12 cellular contexts compared by ENCODE assay signal in genomic region chr4:17812801-17813200, GRCh38. TPM values are rescaled to one million over a fixed set of nuclear protein-coding genes. Genes with fewer than 3 reads are reported as not detected.
A peak's percentile ranks its signal among the peaks of the same experiment; 100 is the strongest.
DNase-seq lines count a peak whose midpoint lies in the region; ATAC-seq and TF ChIP-seq lines count a peak whose summit lies in the region.
"Had no signal": no experiment of that assay in that cellular context is flagged by ENCODE, and none has a peak within 500 bp of the region (broad histone marks: within the 10 kb centered on the region; RNA-seq: fewer than 3 reads in every experiment).

No MANE protein-coding gene starts in this region.

- peaks cover 28 to 59% (median 34%) of the 10 kb centered on the region in 4 donors for H3K4me1 Mint-ChIP-seq in CD4-positive, CD25-positive, alpha-beta regulatory T cell
- H3K4me1 Mint-ChIP-seq in HFFc6 (ENCODE audit: low read depth): peaks cover 61% of the 10 kb centered on the region
- peaks cover 40% of the 10 kb centered on the region for H3K4me1 Mint-ChIP-seq in activated CD8-positive, alpha-beta T cell treated with anti-CD3 and anti-CD28 coated beads, Interleukin-2, amount 10 ng/mL, durations not matched to agents 7 days and 5 days (ENCODE audit: low read depth)

- CTCF ChIA-PET in activated CD8-positive, alpha-beta T cell treated with anti-CD3 and anti-CD28 coated beads, Interleukin-2, amount 10 ng/mL, durations not matched to agents 7 days and 5 days (lab: Charles Lee): no interaction called here

- POLR2A ChIA-PET in activated CD8-positive, alpha-beta T cell treated with anti-CD3 and anti-CD28 coated beads, Interleukin-2, amount 10 ng/mL, durations not matched to agents 7 days and 5 days (lab: Charles Lee): interaction anchor here (1.2 kb wide), 1 partner anchor 234 kb away, joined by 3 read pairs; no protein-coding TSS in a partner anchor

- no peak overlapping the region for H2BK120ac ChIP-seq in neuronal stem cell (ENCODE audit: low read depth, low read length)

- peaks cover 49% of the 10 kb centered on the region for H3K4me1 ChIP-seq in CD4-positive, CD25-positive, alpha-beta regulatory T cell (ENCODE audit: control insufficient read depth, insufficient read depth, low read length, poor library complexity, severe bottlenecking)
- H3K4me1 ChIP-seq in iPS-20b (ENCODE audit: insufficient read depth, low read length) (peaks cover 5% of the 10 kb centered on the region; the same call in 1 of the 2 replicates), ascending aorta (peaks cover 9 to 19% of the 10 kb centered on the region in 2 donors), neuronal stem cell (ENCODE audit: control insufficient read depth in 2 of 2, insufficient read depth in 1 of 2, low read depth in 1 of 2, low read length in 2 of 2) (peaks cover 0 to 9% of the 10 kb centered on the region in 2 donors)

- intact Hi-C loops in ascending aorta (cut with DNase I): loop anchor here (5.0 kb wide), 1 partner anchor 1580 kb away; no protein-coding TSS in a partner anchor

- no peak overlapping the region for H2BK5ac ChIP-seq in neuronal stem cell (ENCODE audit: low read length)

- no peak overlapping the region for H3K14ac ChIP-seq in neuronal stem cell (ENCODE audit: low read length)

- no peaks in the 10 kb centered on the region for H3K79me1 ChIP-seq in neuronal stem cell (ENCODE audit: low read depth, low read length)

- TF ChIP-seq CTCF in HFFc6 (IDR thresholded peaks at IDR 0.05) (no peak), ascending aorta (IDR thresholded peaks at IDR 0.05) (no peak)

- H3K4me3 ChIP-seq in CD4-positive, CD25-positive, alpha-beta regulatory T cell (ENCODE audit: low read depth, low read length): peak overlapping the region; percentile 84
- peak overlapping the region; percentile 99 for H3K4me3 ChIP-seq in iPS-20b (ENCODE audit: low read length)
- H3K4me3 ChIP-seq in ascending aorta: no peak overlapping the region
- H3K4me3 ChIP-seq in neuronal stem cell (ENCODE audit: low read length in 2 of 2): peak overlapping the region in 1 of 2 donors; percentile 91

- no peak overlapping the region for H4K91ac ChIP-seq in neuronal stem cell (ENCODE audit: low read depth, low read length, poor library complexity)

- H3K9me3 Mint-ChIP-seq in CD4-positive, CD25-positive, alpha-beta regulatory T cell: no peaks in the 10 kb centered on the region
- no peaks in the 10 kb centered on the region for H3K9me3 Mint-ChIP-seq in HFFc6
- no peaks in the 10 kb centered on the region for H3K9me3 Mint-ChIP-seq in activated CD8-positive, alpha-beta T cell treated with anti-CD3 and anti-CD28 coated beads, Interleukin-2, amount 10 ng/mL, durations not matched to agents 7 days and 5 days (ENCODE audit: insufficient read depth)

- peak overlapping the region; percentile 99; the same call in 1 of the 2 replicates for H3K9ac ChIP-seq in iPS-20b (ENCODE audit: low read depth, low read length)
- H3K9ac ChIP-seq in neuronal stem cell (ENCODE audit: low read depth, low read length, poor library complexity): no peak overlapping the region

- H3K27me3 ChIP-seq in CD4-positive, CD25-positive, alpha-beta regulatory T cell (ENCODE audit: control insufficient read depth, insufficient read depth, low read length): no peaks in the 10 kb centered on the region
- no peaks in the 10 kb centered on the region for H3K27me3 ChIP-seq in iPS-20b (ENCODE audit: insufficient read depth, low read length)
- H3K27me3 ChIP-seq in ascending aorta: no peaks in the 10 kb centered on the region
- no peaks in the 10 kb centered on the region for H3K27me3 ChIP-seq in neuronal stem cell (ENCODE audit: control insufficient read depth in 3 of 3, insufficient read depth in 3 of 3, low read depth in 1 of 3, low read length in 3 of 3)

- H4K8ac ChIP-seq in neuronal stem cell (ENCODE audit: low read depth, low read length): no peak overlapping the region

- no peak overlapping the region for H3K4me2 ChIP-seq in neuronal stem cell (ENCODE audit: insufficient read depth, low read length, poor library complexity, severe bottlenecking)

- no peak for ATAC-seq in CD4-positive, CD25-positive, alpha-beta regulatory T cell (ENCODE audit: low read depth in 2 of 2)
- no peak for ATAC-seq in activated CD8-positive, alpha-beta T cell treated with anti-CD3 and anti-CD28 coated beads, Interleukin-2, amount 10 ng/mL, durations not matched to agents 7 days and 5 days
- no peak for ATAC-seq in HG03378 (IDR thresholded peaks at IDR 0.05; ENCODE audit: unreplicated experiment)
- ATAC-seq: left cardiac atrium, right cardiac atrium had no signal

- H2BK15ac ChIP-seq in neuronal stem cell (ENCODE audit: low read length): no peak overlapping the region

- no peaks in the 10 kb centered on the region for H3K36me3 ChIP-seq in CD4-positive, CD25-positive, alpha-beta regulatory T cell (ENCODE audit: control insufficient read depth, insufficient read depth, low read length)
- peaks cover 45% of the 10 kb centered on the region for H3K36me3 ChIP-seq in iPS-20b (ENCODE audit: insufficient read depth, low read depth, low read length)
- no peaks in the 10 kb centered on the region for H3K36me3 ChIP-seq in ascending aorta
- peaks cover 6 to 73% of the 10 kb centered on the region in 2 donors for H3K36me3 ChIP-seq in neuronal stem cell (replicated peaks in 1 of 2; ENCODE audit: control insufficient read depth in 2 of 2, insufficient read depth in 2 of 2, low read length in 2 of 2)

- H2AK5ac ChIP-seq in neuronal stem cell (ENCODE audit: low read depth, low read length): no peak overlapping the region

- no peak overlapping the region for H3K23ac ChIP-seq in neuronal stem cell (ENCODE audit: low read depth, low read length, poor library complexity)

- no peak for DNase-seq in CD4-positive, CD25-positive, alpha-beta regulatory T cell
- DNase-seq in HFFc6: no peak
- DNase-seq in activated CD8-positive, alpha-beta T cell treated with anti-CD3 and anti-CD28 coated beads, Interleukin-2, amount 10 ng/mL, durations not matched to agents 7 days and 5 days: no peak
- DNase-seq in ascending aorta (ENCODE audit: low spot score in 2 of 2): no peak
- DNase-seq in neuronal stem cell (ENCODE audit: low spot score): no peak
- DNase-seq in activated gamma-delta T cell treated with Interleukin-2 at 50 U/mL for 16 hours: no peak
- DNase-seq: activated CD8-positive, alpha-beta memory T cell treated with anti-CD3 and anti-CD28 coated beads, Interleukin-2, amount 50 U/mL, for 4 hours; GDM1; left cardiac atrium; right cardiac atrium had no signal

- H3K4ac ChIP-seq in neuronal stem cell (ENCODE audit: low read length): no peak overlapping the region

- H3K27ac Mint-ChIP-seq in CD4-positive, CD25-positive, alpha-beta regulatory T cell: peak overlapping the region in 2 of 3 donors; percentile 38 to 62
- peak overlapping the region; percentile 73 for H3K27ac Mint-ChIP-seq in HFFc6
- H3K27ac Mint-ChIP-seq in activated CD8-positive, alpha-beta T cell treated with anti-CD3 and anti-CD28 coated beads, Interleukin-2, amount 10 ng/mL, durations not matched to agents 7 days and 5 days: no peak overlapping the region

- H3K36me3 Mint-ChIP-seq in CD4-positive, CD25-positive, alpha-beta regulatory T cell: peaks cover 5% of the 10 kb centered on the region
- H3K36me3 Mint-ChIP-seq in HFFc6 (ENCODE audit: low read depth): peaks cover 25% of the 10 kb centered on the region; the same call in 1 of the 2 replicates
- H3K36me3 Mint-ChIP-seq in activated CD8-positive, alpha-beta T cell treated with anti-CD3 and anti-CD28 coated beads, Interleukin-2, amount 10 ng/mL, durations not matched to agents 7 days and 5 days (ENCODE audit: low read depth): peaks cover 64% of the 10 kb centered on the region

- no CpG with 5 or more reads among the region's 3 CpGs for WGBS in neuronal stem cell (ENCODE audit: extremely low coverage in 2 of 2, insufficient read length in 2 of 2, insufficient replicate concordance in 1 of 2), 2 donors

- peak overlapping the region; percentile 15 to 99 (median 56) for H3K4me3 Mint-ChIP-seq in CD4-positive, CD25-positive, alpha-beta regulatory T cell
- H3K4me3 Mint-ChIP-seq in HFFc6: peak overlapping the region; percentile 100
- peak overlapping the region; percentile 92 for H3K4me3 Mint-ChIP-seq in activated CD8-positive, alpha-beta T cell treated with anti-CD3 and anti-CD28 coated beads, Interleukin-2, amount 10 ng/mL, durations not matched to agents 7 days and 5 days

- H3K9me3 ChIP-seq in CD4-positive, CD25-positive, alpha-beta regulatory T cell (ENCODE audit: control insufficient read depth in 2 of 2, low read length in 2 of 2): no peaks in the 10 kb centered on the region
- H3K9me3 ChIP-seq in iPS-20b (ENCODE audit: insufficient read depth, low read depth, low read length) (no peaks in the 10 kb centered on the region), ascending aorta (no peaks in the 10 kb centered on the region), neuronal stem cell (replicated peaks in 1 of 2; ENCODE audit: control insufficient read depth in 2 of 2, insufficient read depth in 1 of 2, low read depth in 1 of 2, low read length in 2 of 2) (no peaks in the 10 kb centered on the region)

- no peak overlapping the region for H2BK12ac ChIP-seq in neuronal stem cell (ENCODE audit: low read length)

- no peak overlapping the region for H3K18ac ChIP-seq in neuronal stem cell (ENCODE audit: low read length)

- no peaks in the 10 kb centered on the region for H3K27me3 Mint-ChIP-seq in CD4-positive, CD25-positive, alpha-beta regulatory T cell
- H3K27me3 Mint-ChIP-seq in HFFc6 (ENCODE audit: insufficient read depth): no peaks in the 10 kb centered on the region; the same call in 1 of the 2 replicates
- H3K27me3 Mint-ChIP-seq in activated CD8-positive, alpha-beta T cell treated with anti-CD3 and anti-CD28 coated beads, Interleukin-2, amount 10 ng/mL, durations not matched to agents 7 days and 5 days (ENCODE audit: low read depth): no peaks in the 10 kb centered on the region

- H2AFZ ChIP-seq in neuronal stem cell (ENCODE audit: low read length): no peak overlapping the region

- no peak overlapping the region for H3K27ac ChIP-seq in CD4-positive, CD25-positive, alpha-beta regulatory T cell (ENCODE audit: insufficient read depth, low read length, poor library complexity, severe bottlenecking)
- H3K27ac ChIP-seq in iPS-20b (ENCODE audit: low read length) (no peak overlapping the region), ascending aorta (no peak overlapping the region), neuronal stem cell (replicated peaks; ENCODE audit: low read length) (no peak overlapping the region)

RNA-seq across cellular contexts. Expression of gene NCAPG, which starts 2.0 kb away (rescaled TPM):
- total RNA-seq in CD4-positive, CD25-positive, alpha-beta regulatory T cell: 1.8 TPM
- 1 to 10 TPM; 1.0 to 4.5 (median 2.6) TPM for polyA plus RNA-seq in CD4-positive, CD25-positive, alpha-beta regulatory T cell
- total RNA-seq in HFFc6 (2021; fragmentation: NEBNext Ultra II Directional; extraction: Animal tissue kit (Norgen Biotek cat#: 25700)): 10 to 100 TPM; 16.2 to 39.2 (median 32.7) TPM
- total RNA-seq in activated CD8-positive, alpha-beta T cell treated with anti-CD3 and anti-CD28 coated beads, Interleukin-2, amount 10 ng/mL, durations not matched to agents 7 days and 5 days: 10 to 100 TPM; 92.5 to 93.5 TPM
- total RNA-seq in ascending aorta: not detected
- 46.3 TPM for polyA plus RNA-seq in neuronal stem cell (2013, experiment 1 of 2)
- polyA plus RNA-seq in neuronal stem cell (2013, experiment 2 of 2): 46.6 TPM

RNA-seq across cellular contexts. Expression of gene DCAF16, which starts 2.2 kb away (rescaled TPM):
- 82.3 TPM for total RNA-seq in CD4-positive, CD25-positive, alpha-beta regulatory T cell
- polyA plus RNA-seq in CD4-positive, CD25-positive, alpha-beta regulatory T cell: 10 to 100 TPM; 16.8 to 28.4 (median 17.7) TPM
- 10 to 100 TPM; 18.0 to 24.0 (median 20.1) TPM for total RNA-seq in HFFc6 (2021; fragmentation: NEBNext Ultra II Directional; extraction: Animal tissue kit (Norgen Biotek cat#: 25700))
- total RNA-seq in activated CD8-positive, alpha-beta T cell treated with anti-CD3 and anti-CD28 coated beads, Interleukin-2, amount 10 ng/mL, durations not matched to agents 7 days and 5 days: 10 to 100 TPM; 35.8 to 39.2 TPM
- 7.9 TPM for total RNA-seq in ascending aorta
- 36.8 TPM for polyA plus RNA-seq in neuronal stem cell (2013, experiment 1 of 2)
- 37.1 TPM for polyA plus RNA-seq in neuronal stem cell (2013, experiment 2 of 2)

RNA-seq across cellular contexts. Expression of gene FAM184B, which starts 31.4 kb away (rescaled TPM):
- not detected for total RNA-seq in CD4-positive, CD25-positive, alpha-beta regulatory T cell
- under 1 TPM in 1 of 4 donors, not detected in 3; 0.03 TPM for polyA plus RNA-seq in CD4-positive, CD25-positive, alpha-beta regulatory T cell
- total RNA-seq in HFFc6 (2021; fragmentation: NEBNext Ultra II Directional; extraction: Animal tissue kit (Norgen Biotek cat#: 25700)): under 1 TPM in 2 of 6 experiments, not detected in 4; 0.02 to 0.05 TPM
- total RNA-seq in activated CD8-positive, alpha-beta T cell treated with anti-CD3 and anti-CD28 coated beads, Interleukin-2, amount 10 ng/mL, durations not matched to agents 7 days and 5 days: under 1 TPM in 1 of 2 experiments, not detected in 1; 0.03 TPM
- not detected for total RNA-seq in ascending aorta
- 0.01 TPM for polyA plus RNA-seq in neuronal stem cell (2013, experiment 1 of 2)
- 0.01 TPM for polyA plus RNA-seq in neuronal stem cell (2013, experiment 2 of 2)
- total RNA-seq: right cardiac atrium had no signal

Comparison
In these comparisons a context has a peak if more than half of its experiments do, and no peak if none do; other contexts are left out.
1. H3K4me3 ChIP-seq: peak in CD4-positive, CD25-positive, alpha-beta regulatory T cell (single experiment) and iPS-20b (single experiment); none in ascending aorta (0 of 2).
2. Peak in every context shown above with its lines, with median percentiles within 50 percentile points of each other: H3K4me3 Mint-ChIP-seq.